ENCODE assay signal across 24 cellular contexts in the genomic region with DNA sequence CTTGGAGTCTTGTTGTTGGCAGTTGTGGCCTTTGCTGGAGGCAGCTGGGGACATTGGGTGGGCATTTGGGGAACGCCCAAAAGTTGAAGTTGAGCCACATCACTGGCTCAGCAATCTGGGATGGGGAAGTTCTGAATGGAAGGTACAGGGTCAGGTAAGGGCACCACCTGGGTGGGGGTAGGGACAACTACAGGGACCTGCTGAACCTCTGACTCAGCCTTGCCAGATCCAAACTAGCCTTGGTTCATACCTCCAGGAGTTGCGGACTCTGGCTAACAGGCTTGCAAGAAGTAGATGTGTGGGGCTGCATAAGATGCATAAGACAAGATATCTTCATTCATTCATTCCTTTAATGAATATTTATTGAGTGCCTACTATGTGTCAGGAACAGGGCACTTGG. TPM values are rescaled to one million over a fixed set of nuclear protein-coding genes. Genes with fewer than 3 reads are reported as not detected.
DNase-seq lines count a peak whose midpoint lies in the region; ATAC-seq and TF ChIP-seq lines count a peak whose summit lies in the region.
"Had no signal": no experiment of that assay in that cellular context is flagged by ENCODE, and none has a peak within 500 bp of the region (broad histone marks: within the 10 kb centered on the region; RNA-seq: fewer than 3 reads in every experiment).

No MANE protein-coding gene starts in this region.

- H3K27me3 ChIP-seq in CD4-positive, CD25-positive, alpha-beta regulatory T cell (ENCODE audit: control insufficient read depth, insufficient read depth, low read length), result no peaks in the 10 kb centered on the region
- no peaks in the 10 kb centered on the region for H3K27me3 ChIP-seq in CD8-positive, alpha-beta T cell (ENCODE audit: insufficient read depth, low read length)
- no peaks in the 10 kb centered on the region for H3K27me3 ChIP-seq in naive thymus-derived CD4-positive, alpha-beta T cell (ENCODE audit: control insufficient read depth in 2 of 2, insufficient read depth in 2 of 2, low read length in 2 of 2)
- no peaks in the 10 kb centered on the region for H3K27me3 ChIP-seq in thyroid gland
- H3K27me3 ChIP-seq: breast epithelium had no signal

- no peak overlapping the region for H3K4me3 ChIP-seq in CD4-positive, CD25-positive, alpha-beta regulatory T cell (ENCODE audit: low read depth, low read length)
- H3K4me3 ChIP-seq in CD8-positive, alpha-beta T cell (ENCODE audit: low read depth, low read length), result no peak overlapping the region
- H3K4me3 ChIP-seq in naive thymus-derived CD4-positive, alpha-beta T cell (ENCODE audit: low read length), result no peak overlapping the region
- H3K4me3 ChIP-seq in thyroid gland (replicated peaks in 1 of 3), result no peak overlapping the region
- H3K4me3 ChIP-seq: breast epithelium, coronary artery, prostate gland, transverse colon had no signal

- DNase-seq in CD4-positive, CD25-positive, alpha-beta regulatory T cell, result no peak
- DNase-seq in CD8-positive, alpha-beta T cell, result no peak
- no peak for DNase-seq in activated T-helper 2 cell treated with anti-CD3 and anti-CD28 coated beads, Interferon-gamma antibody, Interleukin-2, Interleukin-4, amounts not matched to agents 10 μg/mL and 5 μg/mL and 100 μg/mL, durations not matched to agents 14 hours and 24 hours and 36 hours (ENCODE audit: low spot score)
- DNase-seq in naive thymus-derived CD4-positive, alpha-beta T cell, result no peak
- DNase-seq in OCI-M1 (lab: John Stamatoyannopoulos, UW) (no peak), AG08396 (ENCODE audit: low spot score) (no peak), thyroid gland (no peak)
- DNase-seq: activated CD8-positive, alpha-beta memory T cell treated with anti-CD3 and anti-CD28 coated beads, Interleukin-2, amount 50 U/mL, for 48 hours; AML-193; EL; HCEC 1CT; head of caudate nucleus; midbrain; NCI-H1092; NCI-H1930; NCI-H446; stimulated activated naive CD8-positive, alpha-beta T cell treated with anti-CD3 and anti-CD28 coated beads, Interleukin-15, amount 100 ng/mL, for 72 hours; transverse colon had no signal

- no peaks in the 10 kb centered on the region for H3K9me3 Mint-ChIP-seq in CD4-positive, CD25-positive, alpha-beta regulatory T cell
- H3K9me3 Mint-ChIP-seq in CD8-positive, alpha-beta T cell, result no peaks in the 10 kb centered on the region
- H3K9me3 Mint-ChIP-seq in activated T-helper 2 cell treated with anti-CD3 and anti-CD28 coated beads, Interferon-gamma antibody, Interleukin-2, Interleukin-4, amounts not matched to agents 10 μg/mL and 5 μg/mL and 100 μg/mL, durations not matched to agents 14 hours and 24 hours and 36 hours, result no peaks in the 10 kb centered on the region
- no peaks in the 10 kb centered on the region for H3K9me3 Mint-ChIP-seq in naive thymus-derived CD4-positive, alpha-beta T cell
- H3K9me3 Mint-ChIP-seq: stimulated activated naive CD8-positive, alpha-beta T cell treated with anti-CD3 and anti-CD28 coated beads, Interleukin-15, amount 100 ng/mL, for 72 hours had no signal

- peak overlapping the region; percentile 83 to 87 (median 84) for H3K27ac Mint-ChIP-seq in CD4-positive, CD25-positive, alpha-beta regulatory T cell
- peak overlapping the region; percentile 67 for H3K27ac Mint-ChIP-seq in CD8-positive, alpha-beta T cell
- H3K27ac Mint-ChIP-seq in activated T-helper 2 cell treated with anti-CD3 and anti-CD28 coated beads, Interferon-gamma antibody, Interleukin-2, Interleukin-4, amounts not matched to agents 10 μg/mL and 5 μg/mL and 100 μg/mL, durations not matched to agents 14 hours and 24 hours and 36 hours, result peak overlapping the region; percentile 73
- peak overlapping the region; percentile 25 to 89 (median 86) for H3K27ac Mint-ChIP-seq in naive thymus-derived CD4-positive, alpha-beta T cell

- H3K27me3 Mint-ChIP-seq in CD4-positive, CD25-positive, alpha-beta regulatory T cell, result no peaks in the 10 kb centered on the region
- no peaks in the 10 kb centered on the region for H3K27me3 Mint-ChIP-seq in CD8-positive, alpha-beta T cell (ENCODE audit: low read depth)
- H3K27me3 Mint-ChIP-seq in activated T-helper 2 cell treated with anti-CD3 and anti-CD28 coated beads, Interferon-gamma antibody, Interleukin-2, Interleukin-4, amounts not matched to agents 10 μg/mL and 5 μg/mL and 100 μg/mL, durations not matched to agents 14 hours and 24 hours and 36 hours (ENCODE audit: low read depth), result no peaks in the 10 kb centered on the region
- no peaks in the 10 kb centered on the region for H3K27me3 Mint-ChIP-seq in naive thymus-derived CD4-positive, alpha-beta T cell
- H3K27me3 Mint-ChIP-seq: stimulated activated naive CD8-positive, alpha-beta T cell treated with anti-CD3 and anti-CD28 coated beads, Interleukin-15, amount 100 ng/mL, for 72 hours had no signal

- H3K4me3 Mint-ChIP-seq in CD4-positive, CD25-positive, alpha-beta regulatory T cell, result peak overlapping the region in 1 of 4 donors; percentile 80
- H3K4me3 Mint-ChIP-seq in CD8-positive, alpha-beta T cell, result no peak overlapping the region
- H3K4me3 Mint-ChIP-seq in activated T-helper 2 cell treated with anti-CD3 and anti-CD28 coated beads, Interferon-gamma antibody, Interleukin-2, Interleukin-4, amounts not matched to agents 10 μg/mL and 5 μg/mL and 100 μg/mL, durations not matched to agents 14 hours and 24 hours and 36 hours (ENCODE audit: low read depth), result no peak overlapping the region
- H3K4me3 Mint-ChIP-seq in naive thymus-derived CD4-positive, alpha-beta T cell, result no peak overlapping the region
- H3K4me3 Mint-ChIP-seq: stimulated activated naive CD8-positive, alpha-beta T cell treated with anti-CD3 and anti-CD28 coated beads, Interleukin-15, amount 100 ng/mL, for 72 hours had no signal

- H3K36me3 Mint-ChIP-seq in CD4-positive, CD25-positive, alpha-beta regulatory T cell, result peaks cover 47% of the 10 kb centered on the region
- peaks cover 88% of the 10 kb centered on the region for H3K36me3 Mint-ChIP-seq in CD8-positive, alpha-beta T cell
- peaks cover 86% of the 10 kb centered on the region for H3K36me3 Mint-ChIP-seq in activated T-helper 2 cell treated with anti-CD3 and anti-CD28 coated beads, Interferon-gamma antibody, Interleukin-2, Interleukin-4, amounts not matched to agents 10 μg/mL and 5 μg/mL and 100 μg/mL, durations not matched to agents 14 hours and 24 hours and 36 hours (ENCODE audit: low read depth)
- H3K36me3 Mint-ChIP-seq in naive thymus-derived CD4-positive, alpha-beta T cell, result peaks cover 21 to 39% (median 26%) of the 10 kb centered on the region in 5 donors

- POLR2A ChIA-PET in CD8-positive, alpha-beta T cell (lab: Charles Lee), result interaction anchor here (1.1 to 7.3 kb wide), 3 partner anchors 12 to 89 kb away, joined by 3 to 47 read pairs (median 10); partner anchors contain the start of genes FMNL1 and HEXIM1
- POLR2A ChIA-PET in naive thymus-derived CD4-positive, alpha-beta T cell (lab: Charles Lee), result interaction anchor here (0.5 to 34.3 kb wide), 3 partner anchors 12 to 76 kb away, joined by 4 to 851 read pairs (median 4); partner anchors contain the start of gene FMNL1

- CTCF ChIA-PET in CD8-positive, alpha-beta T cell (lab: Charles Lee), result interaction anchor here (0.8 to 36.1 kb wide), 5 partner anchors 6 to 148 kb away, joined by 3 to 1097 read pairs (median 17); partner anchors contain the start of gene FMNL1
- CTCF ChIA-PET in naive thymus-derived CD4-positive, alpha-beta T cell (lab: Charles Lee), result interaction anchor here (1.2 to 11.7 kb wide), 3 partner anchors 10 to 28 kb away, joined by 3 to 397 read pairs (median 26); partner anchors contain the start of gene FMNL1

- 95 to 100% methylated on average over 2 of the region's 2 CpGs for WGBS in thyroid gland, 2 donors

- no peak for ATAC-seq in CD4-positive, CD25-positive, alpha-beta regulatory T cell (ENCODE audit: low read depth in 2 of 2)
- no peak for ATAC-seq in CD8-positive, alpha-beta T cell
- ATAC-seq in naive thymus-derived CD4-positive, alpha-beta T cell, result no peak
- ATAC-seq: left lobe of liver; Panc1; stimulated activated naive CD8-positive, alpha-beta T cell treated with anti-CD3 and anti-CD28 coated beads, Interleukin-15, amount 100 ng/mL, for 72 hours had no signal

- peak overlapping the region; percentile 39 for H3K27ac ChIP-seq in CD4-positive, CD25-positive, alpha-beta regulatory T cell (ENCODE audit: insufficient read depth, low read length, poor library complexity, severe bottlenecking)
- H3K27ac ChIP-seq in CD8-positive, alpha-beta T cell (ENCODE audit: low read depth, low read length), result no peak overlapping the region
- H3K27ac ChIP-seq in naive thymus-derived CD4-positive, alpha-beta T cell (ENCODE audit: low read depth, low read length), result peak overlapping the region; percentile 30
- no peak overlapping the region for H3K27ac ChIP-seq in thyroid gland
- H3K27ac ChIP-seq: breast epithelium, coronary artery, prostate gland, transverse colon had no signal

- H3K4me1 Mint-ChIP-seq in CD4-positive, CD25-positive, alpha-beta regulatory T cell, result peaks cover 2 to 48% (median 33%) of the 10 kb centered on the region in 4 donors
- H3K4me1 Mint-ChIP-seq in CD8-positive, alpha-beta T cell (ENCODE audit: low read depth), result peaks cover 35% of the 10 kb centered on the region
- H3K4me1 Mint-ChIP-seq in activated T-helper 2 cell treated with anti-CD3 and anti-CD28 coated beads, Interferon-gamma antibody, Interleukin-2, Interleukin-4, amounts not matched to agents 10 μg/mL and 5 μg/mL and 100 μg/mL, durations not matched to agents 14 hours and 24 hours and 36 hours (ENCODE audit: low read depth), result peaks cover 36% of the 10 kb centered on the region
- H3K4me1 Mint-ChIP-seq in naive thymus-derived CD4-positive, alpha-beta T cell, result peaks cover 30 to 59% (median 45%) of the 10 kb centered on the region in 7 donors

- no peak for TF ChIP-seq CTCF in CD8-positive, alpha-beta T cell (IDR thresholded peaks at IDR 0.05)
- TF ChIP-seq CTCF in thyroid gland (IDR thresholded peaks at IDR 0.05), result no peak

- no peak for TF ChIP-seq POLR2A in thyroid gland (IDR thresholded peaks at IDR 0.05)

- no peaks in the 10 kb centered on the region for H3K9me3 ChIP-seq in CD4-positive, CD25-positive, alpha-beta regulatory T cell (ENCODE audit: control insufficient read depth in 2 of 2, low read length in 2 of 2)
- no peaks in the 10 kb centered on the region for H3K9me3 ChIP-seq in CD8-positive, alpha-beta T cell (ENCODE audit: low read length)
- H3K9me3 ChIP-seq in naive thymus-derived CD4-positive, alpha-beta T cell (ENCODE audit: control insufficient read depth in 2 of 3, low read length in 3 of 3), result no peaks in the 10 kb centered on the region
- H3K9me3 ChIP-seq in thyroid gland, result no peaks in the 10 kb centered on the region
- H3K9me3 ChIP-seq: breast epithelium, prostate gland, transverse colon had no signal

- intact Hi-C loops in CD8-positive, alpha-beta T cell (cut with DNase I, micrococcal nuclease), result no loop called here
- intact Hi-C loops in activated T-helper 2 cell treated with anti-CD3 and anti-CD28 coated beads, Interferon-gamma antibody, Interleukin-2, Interleukin-4, amounts not matched to agents 10 μg/mL and 5 μg/mL and 100 μg/mL, durations not matched to agents 14 hours and 24 hours and 36 hours (cut with micrococcal nuclease), result no loop called here
- intact Hi-C loops in naive thymus-derived CD4-positive, alpha-beta T cell (cut with micrococcal nuclease), result no loop called here
- intact Hi-C loops in thyroid gland (cut with DNase I), result no loop called here

- peaks cover 83% of the 10 kb centered on the region for H3K36me3 ChIP-seq in CD4-positive, CD25-positive, alpha-beta regulatory T cell (ENCODE audit: control insufficient read depth, insufficient read depth, low read length)
- peaks cover 60% of the 10 kb centered on the region for H3K36me3 ChIP-seq in CD8-positive, alpha-beta T cell (ENCODE audit: insufficient read depth, low read length)
- H3K36me3 ChIP-seq in naive thymus-derived CD4-positive, alpha-beta T cell (ENCODE audit: control insufficient read depth in 2 of 3, insufficient read depth in 3 of 3, low read length in 3 of 3), result peaks cover 26 to 81% (median 29%) of the 10 kb centered on the region in 3 experiments
- H3K36me3 ChIP-seq in thyroid gland, result no peaks in the 10 kb centered on the region
- H3K36me3 ChIP-seq: breast epithelium, prostate gland, transverse colon had no signal

- peaks cover 34% of the 10 kb centered on the region for H3K4me1 ChIP-seq in CD4-positive, CD25-positive, alpha-beta regulatory T cell (ENCODE audit: control insufficient read depth, insufficient read depth, low read length, poor library complexity, severe bottlenecking)
- peaks cover 25% of the 10 kb centered on the region for H3K4me1 ChIP-seq in CD8-positive, alpha-beta T cell (ENCODE audit: insufficient read depth, low read length)
- H3K4me1 ChIP-seq in naive thymus-derived CD4-positive, alpha-beta T cell (ENCODE audit: control insufficient read depth in 2 of 2, insufficient read depth in 2 of 2, low read length in 2 of 2), result peaks cover 17 to 29% of the 10 kb centered on the region in 2 donors
- H3K4me1 ChIP-seq in thyroid gland, result peaks cover 4 to 18% of the 10 kb centered on the region in 2 donors

RNA-seq across cellular contexts. Expression of gene FMNL1, which starts 16.0 kb away (rescaled TPM):
- 575 TPM for total RNA-seq in CD4-positive, CD25-positive, alpha-beta regulatory T cell
- polyA plus RNA-seq in CD4-positive, CD25-positive, alpha-beta regulatory T cell, result 10 to 100 TPM; 22.8 to 28.5 (median 24.7) TPM
- total RNA-seq in CD8-positive, alpha-beta T cell, result 100 to 1,000 TPM; 527 to 558 TPM
- total RNA-seq in activated T-helper 2 cell treated with anti-CD3 and anti-CD28 coated beads, Interferon-gamma antibody, Interleukin-2, Interleukin-4, amounts not matched to agents 10 μg/mL and 5 μg/mL and 100 μg/mL, durations not matched to agents 14 hours and 24 hours and 36 hours, result 469 and 475 TPM in 2 replicates
- total RNA-seq in naive thymus-derived CD4-positive, alpha-beta T cell, result 100 to 1,000 TPM; 324 to 595 (median 396) TPM
- polyA plus RNA-seq in naive thymus-derived CD4-positive, alpha-beta T cell, result 10 to 100 TPM; 19.0 to 36.4 TPM
- 1 to 10 TPM; 3.2 to 7.6 (median 4.2) TPM for total RNA-seq in thyroid gland

RNA-seq across cellular contexts. Expression of gene SPATA32, which starts 24.2 kb away (rescaled TPM):
- total RNA-seq in CD4-positive, CD25-positive, alpha-beta regulatory T cell, result 0.20 TPM
- polyA plus RNA-seq in CD4-positive, CD25-positive, alpha-beta regulatory T cell, result under 1 TPM in 2 of 4 donors, not detected in 2; 0.36 to 0.60 TPM
- total RNA-seq in CD8-positive, alpha-beta T cell, result under 1 TPM in 1 of 2 experiments, not detected in 1; 0.22 TPM
- total RNA-seq in activated T-helper 2 cell treated with anti-CD3 and anti-CD28 coated beads, Interferon-gamma antibody, Interleukin-2, Interleukin-4, amounts not matched to agents 10 μg/mL and 5 μg/mL and 100 μg/mL, durations not matched to agents 14 hours and 24 hours and 36 hours, result 0.37 and 0.67 TPM in 2 replicates
- total RNA-seq in naive thymus-derived CD4-positive, alpha-beta T cell, result 1 to 10 TPM in 1 of 5 experiments, under 1 TPM in 3, not detected in 1; 0.12 to 1.1 (median 0.58) TPM
- under 1 TPM; 0.31 to 0.59 TPM for polyA plus RNA-seq in naive thymus-derived CD4-positive, alpha-beta T cell
- total RNA-seq in thyroid gland, result not detected
- total RNA-seq: endothelial cell of umbilical vein, left lobe of liver had no signal
- polyA plus RNA-seq: endothelial cell of umbilical vein had no signal

Comparison
In these comparisons a context has a peak if more than half of its experiments do, and no peak if none do; other contexts are left out.
1. H3K27ac ChIP-seq: peak in CD4-positive, CD25-positive, alpha-beta regulatory T cell (single experiment) and naive thymus-derived CD4-positive, alpha-beta T cell (single experiment); none in CD8-positive, alpha-beta T cell (single experiment) and thyroid gland (0 of 3).
2. RNA of gene FMNL1, which starts 16.0 kb away (total RNA-seq): 575 TPM in CD4-positive, CD25-positive, alpha-beta regulatory T cell (single experiment), 527 to 558 TPM in CD8-positive, alpha-beta T cell, 469 to 475 TPM in activated T-helper 2 cell treated with anti-CD3 and anti-CD28 coated beads, Interferon-gamma antibody, Interleukin-2, Interleukin-4, amounts not matched to agents 10 μg/mL and 5 μg/mL and 100 μg/mL, durations not matched to agents 14 hours and 24 hours and 36 hours and 324 to 595 TPM in naive thymus-derived CD4-positive, alpha-beta T cell; 3.2 to 7.6 TPM in thyroid gland; every median in the first group is over 10 times any median in the second.
3. Peak in every context shown above with its lines, with median percentiles within 50 percentile points of each other: H3K27ac Mint-ChIP-seq.